14 cellular contexts compared by ENCODE assay signal in the genomic region with DNA sequence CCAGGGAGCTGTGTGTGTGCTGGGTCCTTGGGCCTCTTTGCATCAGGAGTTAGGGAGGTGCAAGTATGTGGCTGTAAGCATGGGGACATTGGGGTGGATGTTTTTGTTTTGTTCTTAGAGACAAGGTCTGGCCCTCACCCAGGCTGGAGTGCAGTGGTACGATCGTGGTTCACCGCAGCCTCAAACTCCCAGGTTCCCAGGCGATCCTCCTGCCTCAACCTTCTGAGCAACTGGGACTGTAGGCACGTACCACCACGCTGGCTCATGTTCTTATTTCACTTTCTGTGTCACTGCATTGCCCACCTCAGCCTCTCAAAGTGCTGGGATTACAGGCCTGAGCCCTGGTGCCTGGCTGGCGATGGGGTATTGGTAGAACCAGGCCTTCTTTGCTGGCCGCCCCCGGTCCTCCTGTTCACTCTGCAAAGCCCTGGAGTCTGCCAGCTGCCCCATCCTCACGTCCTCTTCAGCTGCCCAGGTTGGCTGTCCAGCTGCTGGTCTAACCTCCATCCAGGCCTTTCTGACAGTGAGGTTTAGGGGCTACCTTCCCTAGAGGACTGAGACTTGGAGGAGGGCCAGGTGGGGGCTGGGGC. TPM values are rescaled to one million over a fixed set of nuclear protein-coding genes. Genes with fewer than 3 reads are reported as not detected.
DNase-seq lines count a peak whose midpoint lies in the region; ATAC-seq and TF ChIP-seq lines count a peak whose summit lies in the region.
"Had no signal": no experiment of that assay in that cellular context is flagged by ENCODE, and none has a peak within 500 bp of the region (broad histone marks: within the 10 kb centered on the region; RNA-seq: fewer than 3 reads in every experiment).

No MANE protein-coding gene starts in this region.

- no peak overlapping the region for H3K23ac ChIP-seq in IMR-90 (ENCODE audit: low read depth, low read length)

- no peak overlapping the region for H3K56ac ChIP-seq in IMR-90 (ENCODE audit: extremely low read depth, insufficient read depth, low read length)

- WGBS in IMR-90 (ENCODE audit: extremely low coverage in 2 of 2, insufficient read length in 1 of 2), 2 experiments, result 85% methylated on average over 9 of the region's 10 CpGs; no CpG with 5 or more reads in 1 of the 2 experiments
- WGBS in heart right ventricle, 2 donors, result 42 to 48% methylated on average over 10 of the region's 10 CpGs

- H3K4me1 ChIP-seq in IMR-90 (ENCODE audit: control insufficient read depth, insufficient read depth, low read length) (peaks cover 4% of the 10 kb centered on the region; the same call in 1 of the 2 replicates), heart right ventricle (peaks cover 36 to 76% (median 67%) of the 10 kb centered on the region in 9 donors), skeletal muscle tissue (ENCODE audit: control insufficient read depth in 3 of 3, insufficient read depth in 3 of 3, low read length in 3 of 3) (peaks cover 30 to 48% (median 45%) of the 10 kb centered on the region in 3 donors)

- H3K14ac ChIP-seq in IMR-90 (replicated peaks; ENCODE audit: low read depth, low read length), result no peak overlapping the region

- H3K4ac ChIP-seq in IMR-90 (ENCODE audit: low read depth, low read length), result no peak overlapping the region

- peaks cover 22% of the 10 kb centered on the region; the same call in 1 of the 2 replicates for H4K20me1 ChIP-seq in IMR-90 (ENCODE audit: insufficient read depth, low read length)

- H3K9me3 Mint-ChIP-seq in HFFc6, result no peaks in the 10 kb centered on the region

- H4K91ac ChIP-seq in IMR-90 (ENCODE audit: insufficient read depth, low read depth, low read length), result no peak overlapping the region

- DNase-seq in IMR-90 (no peak), heart right ventricle (peak in 1 of 2 donors; percentile 22), HFFc6 (no peak), GM13977 (ENCODE audit: low spot score) (no peak), HEK293T (ENCODE audit: extremely low spot score) (no peak)
- DNase-seq: activated naive CD4-positive, alpha-beta T cell treated with anti-CD3 and anti-CD28 coated beads, Interleukin-2, amount 50 U/mL, for 16 hours; cortex of kidney; NCI-H526 treated with DMSO at 0.1 percent for 48 hours; stimulated activated CD4-positive, alpha-beta T cell treated with anti-CD3 and anti-CD28 coated beads, Interleukin-2, amount 100 ng/mL, for 48 hours; stimulated activated naive CD4-positive, alpha-beta T cell treated with Interleukin-2 at 50 U/mL for 16 hours had no signal

- no peak overlapping the region for H3K27ac Mint-ChIP-seq in HFFc6

- no peak overlapping the region for H3K18ac ChIP-seq in IMR-90 (ENCODE audit: low read depth, low read length)

- H3K9ac ChIP-seq in IMR-90 (ENCODE audit: low read depth, low read length) (no peak overlapping the region), skeletal muscle tissue (ENCODE audit: low read depth in 1 of 3, low read length in 3 of 3) (peak overlapping the region in 1 of 3 donors; percentile 8)

- no peaks in the 10 kb centered on the region for H3K4me1 Mint-ChIP-seq in HFFc6 (ENCODE audit: low read depth)

- H2BK20ac ChIP-seq in IMR-90 (ENCODE audit: low read depth, low read length), result no peak overlapping the region

- TF ChIP-seq CTCF in IMR-90 (conservative IDR thresholded peaks at IDR 0.05; ENCODE audit: low read depth, low read length), result no peak
- TF ChIP-seq CTCF in heart right ventricle (IDR thresholded peaks at IDR 0.05), result no peak
- TF ChIP-seq CTCF in HFFc6 (IDR thresholded peaks at IDR 0.05), result no peak
- TF ChIP-seq CTCF in GM13977 (IDR thresholded peaks at IDR 0.05; ENCODE audit: extremely low read depth, insufficient read depth, missing control alignments), result no peak

- in situ Hi-C loops in IMR-90 (cut with MboI; ENCODE audit: low sequenced_read_pairs), result no loop called here
- in situ Hi-C loops in GM13977 (cut with MboI; ENCODE audit: low pct_unique_long_range_greater_than_20kb, low sequenced_read_pairs, unreplicated experiment), result no loop called here

- H3K9me1 ChIP-seq in IMR-90 (ENCODE audit: insufficient read depth, low read length), result no peaks in the 10 kb centered on the region

- H3K9me3 ChIP-seq in IMR-90 (ENCODE audit: control insufficient read depth, insufficient read depth, low read length) (no peaks in the 10 kb centered on the region), heart right ventricle (no peaks in the 10 kb centered on the region), skeletal muscle tissue (ENCODE audit: control insufficient read depth in 3 of 3, low read length in 3 of 3) (no peaks in the 10 kb centered on the region)

- no peak for TF ChIP-seq RAD21 in IMR-90 (IDR thresholded peaks at IDR 0.05; ENCODE audit: low read length)

- no peak overlapping the region for H2AK9ac ChIP-seq in IMR-90 (replicated peaks; ENCODE audit: low read depth, low read length, poor library complexity)

- H2AFZ ChIP-seq in IMR-90 (replicated peaks; ENCODE audit: low read length, poor library complexity), result no peak overlapping the region

- no peak overlapping the region for H3K4me3 Mint-ChIP-seq in HFFc6

- H2BK120ac ChIP-seq in IMR-90 (ENCODE audit: low read depth, low read length), result no peak overlapping the region

- no peaks in the 10 kb centered on the region for H3K36me3 Mint-ChIP-seq in HFFc6 (ENCODE audit: low read depth)

- no peak overlapping the region for H4K5ac ChIP-seq in IMR-90 (ENCODE audit: low read depth, low read length)

- POLR2A ChIA-PET in IMR-90 (lab: Charles Lee; ENCODE audit: unreplicated experiment) (no interaction called here), HEK293T (lab: Yijun Ruan, JAX) (no interaction called here)

- H3K27me3 ChIP-seq in IMR-90 (ENCODE audit: control insufficient read depth, insufficient read depth, low read length), result peaks cover under 1% of the 10 kb centered on the region; the same call in 1 of the 2 replicates
- H3K27me3 ChIP-seq in heart right ventricle, result no peaks in the 10 kb centered on the region
- no peaks in the 10 kb centered on the region for H3K27me3 ChIP-seq in skeletal muscle tissue (ENCODE audit: control insufficient read depth in 3 of 3, insufficient read depth in 3 of 3, low read length in 3 of 3)

- no peak overlapping the region for H4K8ac ChIP-seq in IMR-90 (ENCODE audit: low read depth in 2 of 2, low read length in 2 of 2)

- no peak for TF ChIP-seq POLR2A in IMR-90 (IDR thresholded peaks at IDR 0.05; ENCODE audit: low read depth, low read length)

- no peak overlapping the region for H3K4me2 ChIP-seq in IMR-90 (ENCODE audit: low read depth, low read length)

- BruUV-seq in IMR-90 (replicated peaks; lab: Mats Ljungman, UMichigan), result no TSS peak

- ATAC-seq in IMR-90 (ENCODE audit: low read depth) (no peak), heart right ventricle (peak in 6 of 8 donors; percentile 0 to 36 (median 6)), GM18520 (IDR thresholded peaks at IDR 0.05; ENCODE audit: unreplicated experiment) (no peak)
- ATAC-seq: HCT116 had no signal

- no peak overlapping the region for H3K27ac ChIP-seq in IMR-90 (ENCODE audit: insufficient read depth, low read length)
- peak overlapping the region; percentile 62 for H3K27ac ChIP-seq in angular gyrus (ENCODE audit: low read depth, low read length)
- H3K27ac ChIP-seq in heart right ventricle, result peak overlapping the region; percentile 44 to 87 (median 80)
- H3K27ac ChIP-seq in skeletal muscle tissue (ENCODE audit: low read depth, low read length), result peak overlapping the region; percentile 51

- peaks cover 4% of the 10 kb centered on the region for H3K27me3 Mint-ChIP-seq in HFFc6 (ENCODE audit: insufficient read depth)

- 0 out of 2 replicates have a peak overlapping the region, but pooled peaks have one; percentile 4 for H2AK5ac ChIP-seq in IMR-90 (ENCODE audit: low read depth, low read length)

- no peak overlapping the region for H2BK5ac ChIP-seq in IMR-90 (ENCODE audit: low read depth, low read length, poor library complexity, severe bottlenecking)

- no peaks in the 10 kb centered on the region for H3K79me1 ChIP-seq in IMR-90 (ENCODE audit: low read depth in 1 of 2, low read length in 2 of 2)

- intact Hi-C loops in IMR-90 (cut with micrococcal nuclease), result no loop called here
- intact Hi-C loops in heart right ventricle (cut with DNase I), result no loop called here

- dilution Hi-C loops in IMR-90 (cut with HindIII; ENCODE audit: low sequenced_read_pairs, unreplicated experiment), result no loop called here

- no peak overlapping the region for H2BK15ac ChIP-seq in IMR-90 (ENCODE audit: low read depth, low read length)

- H3K4me3 ChIP-seq in IMR-90 (ENCODE audit: insufficient read depth, low read depth, low read length), result no peak overlapping the region
- H3K4me3 ChIP-seq in heart right ventricle, result no peak overlapping the region
- H3K4me3 ChIP-seq in skeletal muscle tissue (ENCODE audit: low read length in 3 of 3), result no peak overlapping the region

- CTCF ChIA-PET in IMR-90 (lab: Yijun Ruan, JAX) (no interaction called here), HEK293T (lab: Yijun Ruan, JAX) (no interaction called here)

- no peaks in the 10 kb centered on the region for H3K36me3 ChIP-seq in IMR-90 (ENCODE audit: control insufficient read depth, insufficient read depth, low read length)
- H3K36me3 ChIP-seq in heart right ventricle, result no peaks in the 10 kb centered on the region
- no peaks in the 10 kb centered on the region for H3K36me3 ChIP-seq in skeletal muscle tissue (ENCODE audit: control insufficient read depth in 3 of 3, insufficient read depth in 3 of 3, low read length in 3 of 3)

TF ChIP-seq in HEK293T, 16 proteins besides CTCF, POLR2A, EP300 and RAD21 (continues in another document):
- no peak for TF ChIP-seq FOXM1 (IDR thresholded peaks at IDR 0.05; ENCODE audit: borderline replicate concordance)
- TF ChIP-seq FOXA1 (IDR thresholded peaks at IDR 0.05), result no peak
- no peak for TF ChIP-seq PKNOX1 (IDR thresholded peaks at IDR 0.05)
- no peak for TF ChIP-seq HDGF (IDR thresholded peaks at IDR 0.05; ENCODE audit: borderline replicate concordance)
- no peak for TF ChIP-seq NFRKB (IDR thresholded peaks at IDR 0.05)
- no peak for TF ChIP-seq LEF1 (IDR thresholded peaks at IDR 0.05; ENCODE audit: borderline replicate concordance)

RNA-seq across cellular contexts. Expression of gene GRAMD4, which starts 0.9 kb away (rescaled TPM):
- total RNA-seq in IMR-90 (2012; rRNA removed), result 2.7 and 2.8 TPM in 2 replicates
- polyA plus RNA-seq in IMR-90 (2012; rRNA removed), result 5.8 and 7.4 TPM in 2 replicates
- 3.2 and 5.9 TPM in 2 replicates for polyA plus RNA-seq in IMR-90 (2012; cell fraction: cytosol; rRNA removed)
- polyA plus RNA-seq in IMR-90 (2012; cell fraction: nucleus; rRNA removed; ENCODE audit: low replicate concordance), result 11.4 and 12.3 TPM in 2 replicates
- total RNA-seq in heart right ventricle, result 100 to 1,000 TPM in 3 of 10 donors, 10 to 100 TPM in 7; 53.9 to 143 (median 71.0) TPM
- polyA plus RNA-seq in heart right ventricle, result 10 to 100 TPM; 29.3 to 33.3 TPM
- 26.1 TPM for total RNA-seq in skeletal muscle tissue
- 10 to 100 TPM in 3 of 6 experiments, 1 to 10 TPM in 3; 6.8 to 16.3 (median 9.5) TPM for total RNA-seq in HFFc6 (2021; fragmentation: NEBNext Ultra II Directional; extraction: Animal tissue kit (Norgen Biotek cat#: 25700))

Comparison
In these comparisons a context has a peak if more than half of its experiments do, and no peak if none do; other contexts are left out.
1. ATAC-seq: peak in heart right ventricle (6 of 8); none in IMR-90 (single experiment) and GM18520 (single experiment).